ENCODE assay signal across 8 cellular contexts in the genomic region with DNA sequence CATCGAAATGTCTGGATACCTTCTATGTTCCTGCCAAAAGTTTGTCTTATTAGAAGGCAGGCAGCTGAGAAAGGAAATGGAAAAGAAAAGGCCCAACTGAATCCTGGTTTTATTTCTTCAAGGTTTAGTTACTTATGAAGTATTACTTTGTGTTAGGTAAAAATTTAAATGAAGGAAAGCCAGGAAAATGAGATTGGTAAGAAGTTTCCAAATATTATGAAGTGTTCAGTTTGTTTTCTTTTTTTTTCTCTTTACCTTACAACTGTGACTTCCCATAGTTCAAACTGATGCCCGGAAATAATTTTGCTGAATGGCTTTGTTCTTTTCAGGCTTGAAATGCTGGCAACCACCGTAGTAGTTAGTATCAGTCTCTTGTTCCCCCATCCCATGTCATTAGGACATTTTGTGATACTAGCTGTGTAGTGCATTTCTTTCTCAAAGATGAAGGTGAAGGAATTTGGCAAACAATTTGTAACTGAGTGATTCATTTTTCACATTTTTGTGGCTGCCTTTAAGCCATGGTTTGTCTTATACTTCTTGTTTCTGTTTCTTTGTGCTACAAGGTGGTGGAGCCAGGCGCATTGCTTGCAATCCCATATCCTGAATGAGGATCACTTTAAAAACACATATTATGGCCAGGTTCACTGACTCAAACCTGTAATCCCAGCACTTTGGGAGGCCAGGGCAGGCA. TPM values are rescaled to one million over a fixed set of nuclear protein-coding genes. Genes with fewer than 3 reads are reported as not detected.
DNase-seq lines count a peak whose midpoint lies in the region; ATAC-seq, FAIRE-seq and TF ChIP-seq lines count a peak whose summit lies in the region.

No MANE protein-coding gene starts in this region.

- ATAC-seq in GM18861 (IDR thresholded peaks at IDR 0.05; ENCODE audit: unreplicated experiment) (peak; percentile 86), HG02798 (IDR thresholded peaks at IDR 0.05; ENCODE audit: poor library complexity, unreplicated experiment) (peak; percentile 73), gastrocnemius medialis (no peak)
- ATAC-seq in naive thymus-derived CD4-positive, alpha-beta T cell = no peak

- H3K36me3 Mint-ChIP-seq in naive thymus-derived CD4-positive, alpha-beta T cell = peaks cover 4 to 35% (median 19%) of the 10 kb centered on the region in 5 donors
- H3K36me3 Mint-ChIP-seq in mesothelial cell of epicardium = peaks cover 8% of the 10 kb centered on the region

- H3K27me3 Mint-ChIP-seq in naive thymus-derived CD4-positive, alpha-beta T cell = no peaks in the 10 kb centered on the region
- H3K27me3 Mint-ChIP-seq in mesothelial cell of epicardium (ENCODE audit: low read depth) = no peaks in the 10 kb centered on the region

- H3K4me3 Mint-ChIP-seq in naive thymus-derived CD4-positive, alpha-beta T cell = peak overlapping the region in 1 of 10 donors; percentile 58
- H3K4me3 Mint-ChIP-seq in mesothelial cell of epicardium = no peak overlapping the region

- no peaks in the 10 kb centered on the region for H3K9me1 ChIP-seq in keratinocyte (ENCODE audit: control insufficient read depth, extremely low read depth, insufficient read depth, low read length)

- peaks cover 52% of the 10 kb centered on the region for H3K4me1 ChIP-seq in SJSA1 (replicated peaks)
- H3K4me1 ChIP-seq in keratinocyte (ENCODE audit: control insufficient read depth, extremely low read depth, insufficient read depth, low read length) = peaks cover 27% of the 10 kb centered on the region
- peaks cover 0 to 16% of the 10 kb centered on the region in 2 donors for H3K4me1 ChIP-seq in naive thymus-derived CD4-positive, alpha-beta T cell (ENCODE audit: control insufficient read depth in 2 of 2, insufficient read depth in 2 of 2, low read length in 2 of 2)
- H3K4me1 ChIP-seq in gastrocnemius medialis = peaks cover 6 to 28% of the 10 kb centered on the region in 2 donors

- no peak overlapping the region for H3K9ac ChIP-seq in keratinocyte (ENCODE audit: control insufficient read depth, extremely low read depth, insufficient read depth, low read length)

- dilution Hi-C loops in keratinocyte (cut with MboI; ENCODE audit: extremely low pct_ligation_motif_present, low sequenced_read_pairs) = no loop called here

- peaks cover 9% of the 10 kb centered on the region for H3K79me2 ChIP-seq in keratinocyte (ENCODE audit: control insufficient read depth, insufficient read depth, low read length)

- peak overlapping the region in 2 of 9 donors; percentile 24 to 85 for H3K27ac Mint-ChIP-seq in naive thymus-derived CD4-positive, alpha-beta T cell
- H3K27ac Mint-ChIP-seq in mesothelial cell of epicardium = no peak overlapping the region

- TF ChIP-seq CTCF in keratinocyte (optimal IDR thresholded peaks at IDR 0.05 in 1 of 3, IDR thresholded peaks at IDR 0.05 in 1 of 3, conservative IDR thresholded peaks at IDR 0.05 in 1 of 3; ENCODE audit: extremely low read depth in 1 of 3, insufficient read depth in 2 of 3, low read length in 3 of 3) (no peak), gastrocnemius medialis (IDR thresholded peaks at IDR 0.05 in 4 of 5, conservative IDR thresholded peaks at IDR 0.05 in 1 of 5) (no peak), mesothelial cell of epicardium (IDR thresholded peaks at IDR 0.05; ENCODE audit: unreplicated experiment) (no peak)

- H3K36me3 ChIP-seq in SJSA1 = peaks cover 17% of the 10 kb centered on the region
- peaks cover 2 to 5% of the 10 kb centered on the region in 2 experiments for H3K36me3 ChIP-seq in keratinocyte (ENCODE audit: control insufficient read depth in 2 of 2, extremely low read depth in 1 of 2, insufficient read depth in 2 of 2, low read length in 2 of 2)
- no peaks in the 10 kb centered on the region for H3K36me3 ChIP-seq in naive thymus-derived CD4-positive, alpha-beta T cell (ENCODE audit: control insufficient read depth in 2 of 3, insufficient read depth in 3 of 3, low read length in 3 of 3)
- no peaks in the 10 kb centered on the region for H3K36me3 ChIP-seq in gastrocnemius medialis

- H3K27me3 ChIP-seq in SJSA1 (replicated peaks) (no peaks in the 10 kb centered on the region), keratinocyte (ENCODE audit: control insufficient read depth, extremely low read depth, insufficient read depth, low read length) (no peaks in the 10 kb centered on the region), gastrocnemius medialis (no peaks in the 10 kb centered on the region)
- no peaks in the 10 kb centered on the region for H3K27me3 ChIP-seq in naive thymus-derived CD4-positive, alpha-beta T cell (ENCODE audit: control insufficient read depth in 2 of 2, insufficient read depth in 2 of 2, low read length in 2 of 2)

- DNase-seq in SJSA1 (ENCODE audit: low read depth in 1 of 2, low spot score in 2 of 2) (peak; percentile 73 to 87), keratinocyte (ENCODE audit: low read depth, low spot score) (peak; percentile 7), gastrocnemius medialis (no peak), LoVo (ENCODE audit: low spot score) (no peak), mesothelial cell of epicardium (ENCODE audit: low spot score in 2 of 2, unreplicated experiment in 2 of 2) (no peak)
- DNase-seq in naive thymus-derived CD4-positive, alpha-beta T cell = no peak

- no peak for TF ChIP-seq POLR2A in gastrocnemius medialis (IDR thresholded peaks at IDR 0.05)

- peaks cover 1 to 40% (median 8%) of the 10 kb centered on the region in 7 donors for H3K4me1 Mint-ChIP-seq in naive thymus-derived CD4-positive, alpha-beta T cell
- peaks cover 3% of the 10 kb centered on the region for H3K4me1 Mint-ChIP-seq in mesothelial cell of epicardium

- H3K9me3 ChIP-seq in SJSA1 (replicated peaks) (no peaks in the 10 kb centered on the region), keratinocyte (ENCODE audit: control insufficient read depth, low read depth, low read length) (no peaks in the 10 kb centered on the region), gastrocnemius medialis (no peaks in the 10 kb centered on the region)
- no peaks in the 10 kb centered on the region for H3K9me3 ChIP-seq in naive thymus-derived CD4-positive, alpha-beta T cell (ENCODE audit: control insufficient read depth in 2 of 3, low read length in 3 of 3)

- in situ Hi-C loops in gastrocnemius medialis (cut with MboI; ENCODE audit: low sequenced_read_pairs in 4 of 4) = no loop called here

- CTCF ChIA-PET in naive thymus-derived CD4-positive, alpha-beta T cell (lab: Charles Lee) = no interaction called here

- H3K9me3 Mint-ChIP-seq in naive thymus-derived CD4-positive, alpha-beta T cell = no peaks in the 10 kb centered on the region
- no peaks in the 10 kb centered on the region for H3K9me3 Mint-ChIP-seq in mesothelial cell of epicardium

- intact Hi-C loops in naive thymus-derived CD4-positive, alpha-beta T cell (cut with micrococcal nuclease) = loop anchor here in 1 of 2 donors (2.0 to 5.0 kb wide), 2 partner anchors 76 to 106 kb away; no protein-coding TSS in a partner anchor
- intact Hi-C loops in gastrocnemius medialis (cut with DNase I; ENCODE audit: low total_unique reads) = no loop called here

- H3K4me3 ChIP-seq in SJSA1 (no peak overlapping the region), keratinocyte (ENCODE audit: control insufficient read depth in 2 of 3, extremely low read depth in 1 of 3, insufficient read depth in 2 of 3, low read depth in 1 of 3, low read length in 3 of 3) (peak overlapping the region in 1 of 3 experiments; percentile 1), gastrocnemius medialis (no peak overlapping the region)
- H3K4me3 ChIP-seq in naive thymus-derived CD4-positive, alpha-beta T cell (ENCODE audit: low read length) = no peak overlapping the region

- POLR2A ChIA-PET in naive thymus-derived CD4-positive, alpha-beta T cell (lab: Charles Lee) = no interaction called here

- no peaks in the 10 kb centered on the region for H4K20me1 ChIP-seq in keratinocyte (ENCODE audit: control insufficient read depth, extremely low read depth, insufficient read depth, low read length)

- peak; percentile 71 for FAIRE-seq in keratinocyte (lab: Jason Lieb, UNC)

- peak overlapping the region; percentile 20 for H2AFZ ChIP-seq in keratinocyte (ENCODE audit: control insufficient read depth, low read length)

- H3K4me2 ChIP-seq in keratinocyte (ENCODE audit: control insufficient read depth, extremely low read depth, insufficient read depth, low read depth, low read length) = peak overlapping the region; percentile 68

- H3K27ac ChIP-seq in SJSA1 (peak overlapping the region; percentile 75), keratinocyte (ENCODE audit: control insufficient read depth, insufficient read depth, low read length) (peak overlapping the region; percentile 48), gastrocnemius medialis (peak overlapping the region in 2 of 4 donors; percentile 9 to 18)
- no peak overlapping the region for H3K27ac ChIP-seq in naive thymus-derived CD4-positive, alpha-beta T cell (ENCODE audit: low read depth, low read length)

RNA-seq across cellular contexts. Expression of gene GPD2, which starts 40.5 kb away (rescaled TPM):
- total RNA-seq in SJSA1 (2014; rRNA removed; shearing (Covaris generic)) = 218 and 343 TPM in 2 replicates
- polyA plus RNA-seq in keratinocyte = 16.3 to 27.6 TPM (median 18.3 TPM) in 3 replicates
- 30.8 TPM for polyA plus RNA-seq in keratinocyte (2011; ENCODE audit: low read depth)
- polyA plus RNA-seq in keratinocyte (2011; cell fraction: cytosol; rRNA removed) = 11.1 and 14.2 TPM in 2 replicates
- 21.7 and 34.2 TPM in 2 replicates for polyA plus RNA-seq in keratinocyte (2011; cell fraction: nucleus; rRNA removed)
- 11.5 and 27.7 TPM in 2 replicates for polyA plus RNA-seq in keratinocyte (2012; ENCODE audit: low replicate concordance)
- polyA minus RNA-seq in keratinocyte = 30.6 to 87.4 TPM (median 49.5 TPM) in 3 replicates
- polyA minus RNA-seq in keratinocyte (2011; cell fraction: cytosol; rRNA and poly(A)+ RNA removed) = 26.9 TPM
- polyA minus RNA-seq in keratinocyte (2011; cell fraction: nucleus; rRNA and poly(A)+ RNA removed) = 45.5 and 76.5 TPM in 2 replicates
- 10 to 100 TPM in 4 of 5 experiments, 1 to 10 TPM in 1; 7.8 to 17.1 (median 11.6) TPM for total RNA-seq in naive thymus-derived CD4-positive, alpha-beta T cell
- 1 to 10 TPM; 2.9 to 8.0 TPM for polyA plus RNA-seq in naive thymus-derived CD4-positive, alpha-beta T cell
- total RNA-seq in gastrocnemius medialis (10 to 100 TPM; 39.2 to 69.7 (median 64.1) TPM), mesothelial cell of epicardium (17.3 to 21.7 TPM (median 19.0 TPM) in 3 replicates)

Comparison
In these comparisons a context has a peak if more than half of its experiments do, and no peak if none do; other contexts are left out.
1. ATAC-seq: peak in GM18861 (single experiment) and HG02798 (single experiment); none in naive thymus-derived CD4-positive, alpha-beta T cell (single experiment) and gastrocnemius medialis (0 of 2).
2. DNase-seq: peak in SJSA1 (2 of 2) and keratinocyte (single experiment); none in naive thymus-derived CD4-positive, alpha-beta T cell (0 of 9), gastrocnemius medialis (0 of 2), LoVo (single experiment) and mesothelial cell of epicardium (0 of 2).